ENCODE assay signal across 12 cellular contexts in the genomic region with DNA sequence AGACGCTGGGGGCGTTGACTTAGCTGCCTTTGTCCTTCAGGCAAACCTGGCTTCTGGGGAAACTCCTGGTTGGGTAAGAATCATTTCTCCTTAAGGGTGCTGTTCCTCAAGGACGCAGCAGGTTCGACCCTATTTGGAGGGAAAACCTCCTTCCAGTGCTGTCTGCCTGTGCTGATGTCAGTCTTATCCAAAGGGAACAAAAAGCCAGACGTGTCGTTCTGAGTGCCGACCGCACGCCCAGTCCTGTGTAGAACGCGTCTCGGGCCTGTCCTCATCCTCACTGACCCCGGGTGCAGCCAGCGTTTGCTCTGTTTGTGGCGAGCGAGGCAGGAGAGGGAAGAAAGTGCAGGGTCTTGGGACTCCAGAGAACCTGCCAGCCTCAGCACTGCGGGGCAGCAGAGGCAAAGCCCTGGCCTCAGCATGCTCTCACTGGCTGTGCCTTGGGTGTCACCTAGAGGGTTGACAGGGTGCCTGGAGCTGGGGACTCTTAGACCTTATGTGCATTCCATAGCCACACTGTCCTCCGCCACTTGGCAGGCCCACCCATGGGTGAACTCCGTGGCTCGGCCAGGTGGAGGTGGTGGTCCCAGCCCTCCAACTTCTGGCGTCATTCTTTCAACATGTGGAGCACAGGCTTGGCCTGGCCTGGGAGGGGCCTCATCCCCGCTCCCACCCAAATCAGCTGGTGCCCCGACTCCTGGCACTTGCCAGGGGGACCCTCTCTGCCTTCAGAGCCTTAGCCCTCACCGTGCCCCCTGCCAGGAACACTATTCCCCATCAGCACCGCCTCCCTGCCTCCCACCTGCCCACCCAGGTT. TPM values are rescaled to one million over a fixed set of nuclear protein-coding genes. Genes with fewer than 3 reads are reported as not detected.
DNase-seq lines count a peak whose midpoint lies in the region; ATAC-seq, FAIRE-seq and TF ChIP-seq lines count a peak whose summit lies in the region.
"Had no signal": no experiment of that assay in that cellular context is flagged by ENCODE, and none has a peak within 500 bp of the region (broad histone marks: within the 10 kb centered on the region; RNA-seq: fewer than 3 reads in every experiment).

No MANE protein-coding gene starts in this region.

- peak; percentile 9 for FAIRE-seq in GM12891 (lab: Jason Lieb, UNC)
- no peak for FAIRE-seq in astrocyte (lab: Jason Lieb, UNC)
- FAIRE-seq: D721Med had no signal

- TF ChIP-seq POLR2A in GM12891 (IDR thresholded peaks at IDR 0.05; ENCODE audit: low read depth, low read length), result no peak

- peaks cover 91 to 100% (median 100%) of the 10 kb centered on the region in 11 experiments for H4K20me1 ChIP-seq in BLaER1 treated with 17β-estradiol and CSF1 and Interleukin-3, amounts not matched to agents 10 nM and 100 nM
- H4K20me1 ChIP-seq in astrocyte (ENCODE audit: insufficient read depth, low read length), result peaks cover 99% of the 10 kb centered on the region

- H3K9me3 Mint-ChIP-seq in astrocyte (ENCODE audit: unreplicated experiment) (no peaks in the 10 kb centered on the region), nephron progenitor cell (no peaks in the 10 kb centered on the region)
- H3K9me3 Mint-ChIP-seq in stimulated activated effector memory CD8-positive, alpha-beta T cell treated with anti-CD3 and anti-CD28 coated beads, Interleukin-12 subunit alpha, Interleukin-12 subunit beta, amount 100 ng/mL, for 72 hours, result no peaks in the 10 kb centered on the region

- H3K27ac ChIP-seq in BLaER1 treated with 17β-estradiol and CSF1 and Interleukin-3, amounts not matched to agents 10 nM and 100 nM, result peak overlapping the region in 5 of 11 experiments; percentile 15 to 91 (median 85); a peak in 8 of 22 replicates
- no peak overlapping the region for H3K27ac ChIP-seq in astrocyte (ENCODE audit: low read depth, low read length)

- H3K79me2 ChIP-seq in astrocyte (ENCODE audit: insufficient read depth, low read length), result peaks cover 51% of the 10 kb centered on the region

- no peaks in the 10 kb centered on the region for H3K9me3 ChIP-seq in BLaER1 treated with 17β-estradiol and CSF1 and Interleukin-3, amounts not matched to agents 10 nM and 100 nM (replicated peaks in 1 of 11)
- no peaks in the 10 kb centered on the region for H3K9me3 ChIP-seq in astrocyte (ENCODE audit: insufficient read depth, low read depth, low read length)
- H3K9me3 ChIP-seq: body of pancreas, left lung had no signal

- H3K9ac ChIP-seq in BLaER1 treated with 17β-estradiol and CSF1 and Interleukin-3, amounts not matched to agents 10 nM and 100 nM, result peak overlapping the region in 8 of 11 experiments; percentile 2 to 93 (median 32); a peak in 9 of 22 replicates
- no peak overlapping the region for H3K9ac ChIP-seq in astrocyte (ENCODE audit: low read length)

- H3K4me3 Mint-ChIP-seq in astrocyte (ENCODE audit: unreplicated experiment), result no peak overlapping the region
- H3K4me3 Mint-ChIP-seq in nephron progenitor cell, result no peak overlapping the region
- no peak overlapping the region for H3K4me3 Mint-ChIP-seq in stimulated activated effector memory CD8-positive, alpha-beta T cell treated with anti-CD3 and anti-CD28 coated beads, Interleukin-12 subunit alpha, Interleukin-12 subunit beta, amount 100 ng/mL, for 72 hours

- peaks cover 17% of the 10 kb centered on the region for H3K36me3 Mint-ChIP-seq in astrocyte (ENCODE audit: low read depth, unreplicated experiment)
- peaks cover 15% of the 10 kb centered on the region for H3K36me3 Mint-ChIP-seq in nephron progenitor cell (ENCODE audit: low read depth)
- peaks cover 30% of the 10 kb centered on the region for H3K36me3 Mint-ChIP-seq in stimulated activated effector memory CD8-positive, alpha-beta T cell treated with anti-CD3 and anti-CD28 coated beads, Interleukin-12 subunit alpha, Interleukin-12 subunit beta, amount 100 ng/mL, for 72 hours

- DNase-seq in GM12891 (ENCODE audit: insufficient read length, low spot score), result no peak
- no peak for DNase-seq in astrocyte (ENCODE audit: low read depth)
- no peak for DNase-seq in nephron progenitor cell
- DNase-seq in activated CD8-positive, alpha-beta memory T cell treated with anti-CD3 and anti-CD28 coated beads for 24 hours, result no peak
- no peak for DNase-seq in stimulated activated effector memory CD8-positive, alpha-beta T cell treated with anti-CD3 and anti-CD28 coated beads, Interleukin-12 subunit alpha, Interleukin-12 subunit beta, amount 100 ng/mL, for 72 hours (ENCODE audit: low spot score in 2 of 2)
- no peak for DNase-seq in NCI-H1694 (lab: John Stamatoyannopoulos, UW)
- DNase-seq: NCI-H226 had no signal

- no peak for ATAC-seq in stimulated activated effector memory CD8-positive, alpha-beta T cell treated with anti-CD3 and anti-CD28 coated beads, Interleukin-12 subunit alpha, Interleukin-12 subunit beta, amount 100 ng/mL, for 72 hours
- ATAC-seq in GM21526 (IDR thresholded peaks at IDR 0.05; ENCODE audit: low FRiP score, unreplicated experiment), result no peak
- ATAC-seq: body of pancreas had no signal

- H2AFZ ChIP-seq in astrocyte (ENCODE audit: low read depth, low read length), result no peak overlapping the region

- H3K27me3 Mint-ChIP-seq in astrocyte (ENCODE audit: low read depth, unreplicated experiment), result no peaks in the 10 kb centered on the region
- H3K27me3 Mint-ChIP-seq in nephron progenitor cell (ENCODE audit: low read depth, poor library complexity), result no peaks in the 10 kb centered on the region

- H3K4me2 ChIP-seq in BLaER1 treated with 17β-estradiol and CSF1 and Interleukin-3, amounts not matched to agents 10 nM and 100 nM, result peak overlapping the region; percentile 90 to 99 (median 96)
- H3K4me2 ChIP-seq in astrocyte (ENCODE audit: low read length), result peak overlapping the region; percentile 3

- H3K4me1 Mint-ChIP-seq in astrocyte (ENCODE audit: low read depth, unreplicated experiment) (peaks cover 40% of the 10 kb centered on the region), nephron progenitor cell (peaks cover 53% of the 10 kb centered on the region)
- peaks cover 63% of the 10 kb centered on the region for H3K4me1 Mint-ChIP-seq in stimulated activated effector memory CD8-positive, alpha-beta T cell treated with anti-CD3 and anti-CD28 coated beads, Interleukin-12 subunit alpha, Interleukin-12 subunit beta, amount 100 ng/mL, for 72 hours

- peaks cover 28 to 59% (median 39%) of the 10 kb centered on the region in 11 experiments for H3K36me3 ChIP-seq in BLaER1 treated with 17β-estradiol and CSF1 and Interleukin-3, amounts not matched to agents 10 nM and 100 nM
- H3K36me3 ChIP-seq in astrocyte (ENCODE audit: insufficient read depth, low read length), result peaks cover 3% of the 10 kb centered on the region

- peaks cover 94 to 100% (median 100%) of the 10 kb centered on the region in 10 experiments for H3K4me1 ChIP-seq in BLaER1 treated with 17β-estradiol and CSF1 and Interleukin-3, amounts not matched to agents 10 nM and 100 nM
- H3K4me1 ChIP-seq in astrocyte (ENCODE audit: insufficient read depth, low read length), result peaks cover 34% of the 10 kb centered on the region

- no peak overlapping the region for H3K4me3 ChIP-seq in BLaER1 treated with 17β-estradiol and CSF1 and Interleukin-3, amounts not matched to agents 10 nM and 100 nM
- H3K4me3 ChIP-seq in astrocyte (ENCODE audit: insufficient read depth, low read depth, low read length), result no peak overlapping the region
- H3K4me3 ChIP-seq: body of pancreas, left lung had no signal

- peak overlapping the region; percentile 78 for H3K27ac Mint-ChIP-seq in astrocyte (ENCODE audit: unreplicated experiment)
- H3K27ac Mint-ChIP-seq in nephron progenitor cell, result peak overlapping the region; percentile 25
- no peak overlapping the region for H3K27ac Mint-ChIP-seq in stimulated activated effector memory CD8-positive, alpha-beta T cell treated with anti-CD3 and anti-CD28 coated beads, Interleukin-12 subunit alpha, Interleukin-12 subunit beta, amount 100 ng/mL, for 72 hours

- TF ChIP-seq CTCF in astrocyte (IDR thresholded peaks at IDR 0.05; ENCODE audit: insufficient read depth, low read depth, low read length), result no peak
- no peak for TF ChIP-seq CTCF in nephron progenitor cell (IDR thresholded peaks at IDR 0.05)

- no peaks in the 10 kb centered on the region for H3K27me3 ChIP-seq in BLaER1 treated with 17β-estradiol and CSF1 and Interleukin-3, amounts not matched to agents 10 nM and 100 nM
- H3K27me3 ChIP-seq in astrocyte (ENCODE audit: insufficient read depth, low read length), result no peaks in the 10 kb centered on the region
- H3K27me3 ChIP-seq: body of pancreas, left lung had no signal

TF ChIP-seq in GM12891, 5 proteins besides CTCF, POLR2A, EP300 and RAD21:
- TF ChIP-seq POU2F2 (IDR thresholded peaks at IDR 0.05; ENCODE audit: low read depth, low read length) (no peak), SPI1 (IDR thresholded peaks at IDR 0.05; ENCODE audit: low read depth, low read length) (no peak), POLR2AphosphoS5 (IDR thresholded peaks at IDR 0.05; ENCODE audit: low read depth, low read length) (peak; percentile 7; the same call in 1 of the 2 replicates)
TF ChIP-seq in GM12891: peak in this region for 1.

RNA-seq across cellular contexts. Expression of gene SNN, which starts 6.0 kb away (rescaled TPM):
- polyA plus RNA-seq in GM12891 (2012; ENCODE audit: low read depth, missing spikeins), result 38.7 TPM
- total RNA-seq in astrocyte, result 12.2 and 16.7 TPM in 2 replicates
